Comparison of ENCODE assay signal across 11 cellular contexts in the genomic region with DNA sequence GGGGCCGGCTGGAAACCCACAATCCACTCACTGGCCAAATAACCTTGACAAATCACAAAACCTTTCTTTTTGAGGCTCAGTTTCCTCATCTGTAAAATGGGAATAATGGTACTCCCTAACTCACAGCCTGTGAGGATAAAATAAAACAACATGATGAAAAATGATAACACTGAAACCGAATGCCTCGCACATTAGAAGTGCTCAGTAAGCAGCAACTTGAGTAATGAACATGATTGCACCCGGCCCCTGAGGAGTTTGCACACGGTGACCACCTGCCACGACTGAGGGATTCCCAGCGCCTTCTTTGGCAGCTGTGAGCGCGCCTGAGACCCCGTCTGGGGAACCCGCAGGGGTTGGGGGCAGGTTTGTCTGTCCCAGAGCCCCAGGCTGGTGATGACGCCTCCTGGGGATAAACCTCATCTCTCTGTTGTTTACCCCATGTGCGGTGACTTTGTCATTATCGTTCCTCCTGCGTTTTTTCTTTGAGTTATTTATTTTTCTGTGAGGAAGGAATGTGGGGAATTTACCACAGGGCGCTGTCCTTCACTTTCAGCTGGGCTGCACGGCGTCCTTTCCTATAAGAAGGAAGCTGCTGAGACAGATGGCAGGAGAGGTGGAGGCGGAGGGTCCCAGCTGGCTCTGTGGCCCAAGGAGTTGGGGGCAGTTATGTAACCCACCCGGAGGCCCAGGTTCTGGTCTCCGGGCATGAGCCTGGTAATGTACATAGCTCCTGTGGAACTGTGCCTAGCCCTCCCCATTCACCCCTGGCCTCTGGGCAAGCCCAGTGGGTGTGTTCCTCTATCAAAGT. TPM values are rescaled to one million over a fixed set of nuclear protein-coding genes. Genes with fewer than 3 reads are reported as not detected.
DNase-seq lines count a peak whose midpoint lies in the region; ATAC-seq and TF ChIP-seq lines count a peak whose summit lies in the region.
"Had no signal": no experiment of that assay in that cellular context is flagged by ENCODE, and none has a peak within 500 bp of the region (broad histone marks: within the 10 kb centered on the region; RNA-seq: fewer than 3 reads in every experiment).

No MANE protein-coding gene starts in this region.

- H3K27me3 ChIP-seq in heart left ventricle (no peaks in the 10 kb centered on the region), right lobe of liver (no peaks in the 10 kb centered on the region), aorta (ENCODE audit: control insufficient read depth in 1 of 2, insufficient read depth in 2 of 2, low read length in 1 of 2) (no peaks in the 10 kb centered on the region)
- H3K27me3 ChIP-seq: BE2C had no signal

- intact Hi-C loops in heart left ventricle (cut with DNase I) = loop anchor here in 1 of 10 donors (2.0 kb wide), 1 partner anchor 43 kb away; no protein-coding TSS in a partner anchor
- intact Hi-C loops in left cardiac atrium (cut with DNase I) = no loop called here
- intact Hi-C loops in right lobe of liver (cut with DNase I) = no loop called here
- intact Hi-C loops in aorta (cut with DNase I) = no loop called here

- TF ChIP-seq CTCF in heart left ventricle (IDR thresholded peaks at IDR 0.05) (no peak), right lobe of liver (IDR thresholded peaks at IDR 0.05) (no peak)

- 59 to 63% (median 61%) methylated on average over 21 of the region's 21 CpGs for WGBS in heart left ventricle, 4 donors
- 26% methylated on average over 16 of the region's 21 CpGs for WGBS in right lobe of liver (ENCODE audit: insufficient coverage, low coverage, low lambda C conversion rate, missing lambda C conversion rate)
- WGBS in aorta, 2 donors = 18% methylated on average over 21 of the region's 21 CpGs

- peak in 3 of 5 donors; percentile 9 to 55 (median 26) for DNase-seq in heart left ventricle
- no peak for DNase-seq in left cardiac atrium
- DNase-seq in T47D (ENCODE audit: low read depth in 1 of 2, low spot score in 1 of 2) = peak; percentile 80 to 90
- no peak for DNase-seq in right lobe of liver
- peak in 1 of 2 donors; percentile 73 for DNase-seq in aorta
- DNase-seq in KG1 (lab: John Stamatoyannopoulos, UW) = no peak
- no peak for DNase-seq in stimulated activated CD4-positive, alpha-beta T cell treated with anti-CD3 and anti-CD28 coated beads, Interleukin-1b, Interleukin-23, amount 100 ng/mL, for 48 hours
- DNase-seq: BE2C; cortex of kidney; NK-92 treated with Interleukin-12 subunit alpha and Interleukin-12 subunit beta, amount 100 ng/mL, for 24 hours had no signal

- H3K27ac ChIP-seq in heart left ventricle = peak overlapping the region; percentile 12 to 100 (median 96)
- peak overlapping the region; percentile 66 to 91 (median 68) for H3K27ac ChIP-seq in right lobe of liver
- H3K27ac ChIP-seq in aorta (ENCODE audit: low read depth in 1 of 2, low read length in 2 of 2) = peak overlapping the region; percentile 34 to 79

- TF ChIP-seq POLR2A in heart left ventricle (IDR thresholded peaks at IDR 0.05) (no peak), right lobe of liver (IDR thresholded peaks at IDR 0.05) (no peak)

- H3K4me3 ChIP-seq in heart left ventricle = no peak overlapping the region
- no peak overlapping the region for H3K4me3 ChIP-seq in right lobe of liver
- no peak overlapping the region for H3K4me3 ChIP-seq in aorta (ENCODE audit: low read length in 2 of 2)

- H3K9me3 ChIP-seq in heart left ventricle (no peaks in the 10 kb centered on the region), right lobe of liver (no peaks in the 10 kb centered on the region), aorta (ENCODE audit: control insufficient read depth, low read length) (no peaks in the 10 kb centered on the region)
- H3K9me3 ChIP-seq: BE2C had no signal

- H3K36me3 ChIP-seq in heart left ventricle (peaks cover 0 to 21% (median 4%) of the 10 kb centered on the region in 9 donors), right lobe of liver (no peaks in the 10 kb centered on the region), aorta (ENCODE audit: control insufficient read depth in 1 of 2, insufficient read depth in 2 of 2, low read length in 1 of 2) (peaks cover 3 to 4% of the 10 kb centered on the region in 2 donors)
- H3K36me3 ChIP-seq: BE2C had no signal

- H3K4me1 ChIP-seq in heart left ventricle (peaks cover 29 to 94% (median 69%) of the 10 kb centered on the region in 12 donors), right lobe of liver (peaks cover 0 to 60% (median 29%) of the 10 kb centered on the region in 4 donors), aorta (ENCODE audit: control insufficient read depth in 1 of 2, insufficient read depth in 2 of 2, low read length in 2 of 2) (peaks cover 2 to 6% of the 10 kb centered on the region in 2 donors)

- in situ Hi-C loops in T47D (cut with HindIII; ENCODE audit: low pct_unique_long_range_greater_than_20kb, low sequenced_read_pairs) = no loop called here

- ATAC-seq in heart left ventricle = no peak
- ATAC-seq in left cardiac atrium = no peak
- no peak for ATAC-seq in right lobe of liver
- no peak for ATAC-seq in aorta (ENCODE audit: low FRiP score)
- no peak for ATAC-seq in HG03457 (IDR thresholded peaks at IDR 0.05; ENCODE audit: unreplicated experiment)

RNA-seq across cellular contexts. Expression of a gene that starts 3.0 kb away (rescaled TPM):
- total RNA-seq in heart left ventricle (100 to 1,000 TPM; 444 to 782 (median 590) TPM), left cardiac atrium (100 to 1,000 TPM; 503 to 769 TPM), right lobe of liver (10 to 100 TPM; 23.4 to 51.8 (median 35.6) TPM), aorta (100 to 1,000 TPM; 327 to 478 TPM)
- polyA plus RNA-seq in heart left ventricle (100 to 1,000 TPM; 304 to 791 TPM), aorta (100 to 1,000 TPM; 228 to 486 TPM)

RNA-seq across cellular contexts. Expression of a gene that starts 23.6 kb away (rescaled TPM):
- total RNA-seq in heart left ventricle (10 to 100 TPM in 1 of 9 donors, 1 to 10 TPM in 8; 1.8 to 10.2 (median 5.1) TPM), left cardiac atrium (1 to 10 TPM; 2.9 to 3.0 TPM), right lobe of liver (under 1 TPM in 3 of 6 experiments, not detected in 3; 0.09 to 0.25 (median 0.12) TPM), aorta (10 to 100 TPM in 1 of 2 donors, 1 to 10 TPM in 1; 2.5 to 14.1 TPM)
- polyA plus RNA-seq in heart left ventricle (1 to 10 TPM; 1.2 to 4.6 TPM), aorta (1 to 10 TPM; 2.0 to 2.8 TPM)

Comparison
In these comparisons a context has a peak if more than half of its experiments do, and no peak if none do; other contexts are left out.
1. DNase-seq: peak in heart left ventricle (3 of 5) and T47D (2 of 2); none in left cardiac atrium (single experiment), right lobe of liver (0 of 3), KG1 (single experiment) and stimulated activated CD4-positive, alpha-beta T cell treated with anti-CD3 and anti-CD28 coated beads, Interleukin-1b, Interleukin-23, amount 100 ng/mL, for 48 hours (single experiment).
2. RNA of a gene that starts 3.0 kb away (total RNA-seq): 503 to 769 TPM in left cardiac atrium, 444 to 782 TPM in heart left ventricle and 327 to 478 TPM in aorta; 23.4 to 51.8 TPM in right lobe of liver; every median in the first group is over 4 times any median in the second.
3. Peak in every context shown above with its lines, with median percentiles within 50 percentile points of each other: H3K27ac ChIP-seq.